24 cellular contexts compared by ENCODE assay signal in the genomic region with DNA sequence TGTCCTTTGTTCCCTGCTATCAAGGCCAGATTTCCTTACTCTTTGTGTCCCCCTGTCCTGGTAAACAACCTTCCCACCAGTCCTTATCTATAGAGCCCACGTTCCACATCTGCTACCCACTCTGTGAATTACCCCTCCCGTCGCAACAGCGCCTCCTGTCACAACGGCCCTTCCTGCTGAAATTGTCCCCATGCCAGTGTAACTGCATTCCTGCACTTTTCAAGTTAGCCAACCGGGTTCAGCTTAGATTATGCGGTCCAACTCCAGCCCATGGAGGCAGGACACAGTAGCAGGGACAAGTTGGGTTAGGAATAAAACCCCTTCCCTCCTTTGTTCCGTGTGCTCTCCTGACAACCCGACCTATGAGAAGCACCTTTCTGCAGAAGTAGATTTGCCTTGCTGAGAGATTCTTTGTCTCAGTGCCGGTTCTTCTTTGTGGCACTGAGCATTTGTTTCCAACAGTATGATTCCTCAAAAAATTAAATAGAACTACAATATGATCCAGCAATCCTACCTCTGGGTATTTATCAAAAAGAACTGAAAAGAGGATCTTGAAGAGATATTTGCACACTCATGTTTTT.
"Had no signal": no experiment of that assay in that cellular context is flagged by ENCODE, and none has a peak within 500 bp of the region (broad histone marks: within the 10 kb centered on the region; RNA-seq: fewer than 3 reads in every experiment).

No MANE protein-coding gene starts in this region.

- H3K9ac ChIP-seq: KMS-11 had no signal

- H3K4me2 ChIP-seq: KMS-11 had no signal

- FAIRE-seq: HepG2, RCC 7860 had no signal

- H3K36me3 ChIP-seq: SJSA1 had no signal

- DNase-seq: IMR-90, Kasumi-1, MM.1S, NCI-H1092 treated with DMSO at 0.1 percent for 48 hours, NCI-H1436, NCI-H1694, NCI-H187 treated with DMSO at 0.1 percent for 48 hours, NCI-H2029 treated with DMSO at 0.1 percent for 48 hours, NCI-H2107, NCI-H2171, NCI-H226, NCI-H446, NCI-H510A, NCI-H524 treated with DMSO at 0.1 percent for 48 hours, NCI-H69, NCI-H774, Right ventricle myocardium superior, RPMI8226, SIG-M5 had no signal

- H3K27ac ChIP-seq: KMS-11, SJSA1, SK-N-MC had no signal

- H3K4me3 ChIP-seq: SJSA1, SK-N-MC had no signal

- H3K27me3 ChIP-seq: SJSA1 had no signal

- H3K4me1 ChIP-seq: SJSA1 had no signal
